In genomic region chr19:639251-640155, GRCh38 we compare ENCODE assay signal across 1 cellular context.
TF ChIP-seq lines count a peak whose summit lies in the region.

TSS of gene FGF22 (plus strand) at chr19:639879. CDS start at chr19:639926, 47 bp downstream.

TF ChIP-seq in GM12878, 131 proteins besides CTCF, POLR2A, EP300 and RAD21 (continued from another document):
- TF ChIP-seq CUX1 (IDR thresholded peaks at IDR 0.05; ENCODE audit: insufficient replicate concordance, low read depth, low read length): no peak
- TF ChIP-seq CBX5 (IDR thresholded peaks at IDR 0.05; ENCODE audit: low read depth): no peak
- no peak for TF ChIP-seq RCOR1 (conservative IDR thresholded peaks at IDR 0.05; ENCODE audit: low read depth, low read length)
- no peak for TF ChIP-seq STAT3 (IDR thresholded peaks at IDR 0.05; ENCODE audit: low read depth, low read length)
- TF ChIP-seq HDAC6 (IDR thresholded peaks at IDR 0.05; ENCODE audit: unreplicated experiment): no peak
- TF ChIP-seq MEF2B (IDR thresholded peaks at IDR 0.05; ENCODE audit: partially characterized antibody, poor library complexity, severe bottlenecking): no peak
- TF ChIP-seq KDM1A (IDR thresholded peaks at IDR 0.05; ENCODE audit: borderline replicate concordance): no peak
- TF ChIP-seq MAX (IDR thresholded peaks at IDR 0.05; ENCODE audit: low read depth, low read length): no peak
- TF ChIP-seq PAX5 (IDR thresholded peaks at IDR 0.05; ENCODE audit: borderline replicate concordance, low read depth, low read length): no peak
- no peak for TF ChIP-seq GATAD2B (conservative IDR thresholded peaks at IDR 0.05; ENCODE audit: low read depth)
- no peak for TF ChIP-seq TCF12 (IDR thresholded peaks at IDR 0.05; ENCODE audit: low read depth, low read length)
- no peak for TF ChIP-seq RELA (IDR thresholded peaks at IDR 0.05; ENCODE audit: borderline replicate concordance, partially characterized antibody)
- TF ChIP-seq SP1 (IDR thresholded peaks at IDR 0.05; ENCODE audit: low read depth, low read length): peak; percentile 68
- TF ChIP-seq SPI1 (IDR thresholded peaks at IDR 0.05; ENCODE audit: borderline replicate concordance, insufficient read depth, low read depth, low read length): no peak
- peak; percentile 19 for TF ChIP-seq BACH1 (IDR thresholded peaks at IDR 0.05; ENCODE audit: borderline replicate concordance)
- no peak for TF ChIP-seq YBX1 (IDR thresholded peaks at IDR 0.05)
- TF ChIP-seq RAD51 (IDR thresholded peaks at IDR 0.05): no peak
- TF ChIP-seq SMC3 (IDR thresholded peaks at IDR 0.05; ENCODE audit: borderline replicate concordance, low read length): no peak
- TF ChIP-seq MLLT1 (IDR thresholded peaks at IDR 0.05): no peak
- TF ChIP-seq STAT1 (conservative IDR thresholded peaks at IDR 0.05): no peak
- no peak for TF ChIP-seq MYC (IDR thresholded peaks at IDR 0.05; ENCODE audit: insufficient read depth, insufficient read length, insufficient replicate concordance, low read length, severe bottlenecking)
- no peak for TF ChIP-seq MTA3 (IDR thresholded peaks at IDR 0.05; ENCODE audit: borderline replicate concordance, low read length)
- TF ChIP-seq NFIC (IDR thresholded peaks at IDR 0.05; ENCODE audit: low read depth, low read length): no peak
- TF ChIP-seq MXI1 (IDR thresholded peaks at IDR 0.05; ENCODE audit: low read depth, low read length): peak; percentile 38; the same call in 1 of the 2 replicates
- peak; percentile 29; the same call in 1 of the 2 replicates for TF ChIP-seq LARP7 (IDR thresholded peaks at IDR 0.05)
- TF ChIP-seq CREB1 (IDR thresholded peaks at IDR 0.05; ENCODE audit: low read depth): no peak
- TF ChIP-seq BHLHE40 (IDR thresholded peaks at IDR 0.05; ENCODE audit: borderline replicate concordance in 1 of 2, low read depth in 2 of 2, low read length in 1 of 2): 0 out of 4 replicates have a peak, but pooled peaks of 1 of the 2 experiments have one; percentile 3
- peak in 1 of 2 experiments; percentile 72; a peak in 2 of 3 replicates for TF ChIP-seq EGR1 (IDR thresholded peaks at IDR 0.05; ENCODE audit: borderline replicate concordance in 1 of 2, low read depth in 2 of 2, low read length in 2 of 2)
- TF ChIP-seq RFX5 (IDR thresholded peaks at IDR 0.05; ENCODE audit: low read depth, low read length): no peak
- TF ChIP-seq HDGF (IDR thresholded peaks at IDR 0.05): peak; percentile 35; the same call in 1 of the 2 replicates
- TF ChIP-seq SREBF1 (IDR thresholded peaks at IDR 0.05; ENCODE audit: low read length): no peak
- no peak for TF ChIP-seq CHD1 (IDR thresholded peaks at IDR 0.05; ENCODE audit: low read depth, low read length)
- no peak for TF ChIP-seq ZBTB4 (CRISPR knock-in tag; IDR thresholded peaks at IDR 0.05)
- TF ChIP-seq SRF (IDR thresholded peaks at IDR 0.05; ENCODE audit: low read depth in 2 of 2, low read length in 2 of 2): no peak
- no peak for TF ChIP-seq NR2C2 (IDR thresholded peaks at IDR 0.05; ENCODE audit: borderline replicate concordance, control insufficient read depth, insufficient read length, low read depth)
- no peak for TF ChIP-seq ZNF207 (IDR thresholded peaks at IDR 0.05; ENCODE audit: borderline replicate concordance)
- TF ChIP-seq SREBF2 (IDR thresholded peaks at IDR 0.05; ENCODE audit: low read length): no peak
- 0 out of 2 replicates have a peak, but pooled peaks have one; percentile 33 for TF ChIP-seq NBN (IDR thresholded peaks at IDR 0.05)
- TF ChIP-seq, protein P1, sequence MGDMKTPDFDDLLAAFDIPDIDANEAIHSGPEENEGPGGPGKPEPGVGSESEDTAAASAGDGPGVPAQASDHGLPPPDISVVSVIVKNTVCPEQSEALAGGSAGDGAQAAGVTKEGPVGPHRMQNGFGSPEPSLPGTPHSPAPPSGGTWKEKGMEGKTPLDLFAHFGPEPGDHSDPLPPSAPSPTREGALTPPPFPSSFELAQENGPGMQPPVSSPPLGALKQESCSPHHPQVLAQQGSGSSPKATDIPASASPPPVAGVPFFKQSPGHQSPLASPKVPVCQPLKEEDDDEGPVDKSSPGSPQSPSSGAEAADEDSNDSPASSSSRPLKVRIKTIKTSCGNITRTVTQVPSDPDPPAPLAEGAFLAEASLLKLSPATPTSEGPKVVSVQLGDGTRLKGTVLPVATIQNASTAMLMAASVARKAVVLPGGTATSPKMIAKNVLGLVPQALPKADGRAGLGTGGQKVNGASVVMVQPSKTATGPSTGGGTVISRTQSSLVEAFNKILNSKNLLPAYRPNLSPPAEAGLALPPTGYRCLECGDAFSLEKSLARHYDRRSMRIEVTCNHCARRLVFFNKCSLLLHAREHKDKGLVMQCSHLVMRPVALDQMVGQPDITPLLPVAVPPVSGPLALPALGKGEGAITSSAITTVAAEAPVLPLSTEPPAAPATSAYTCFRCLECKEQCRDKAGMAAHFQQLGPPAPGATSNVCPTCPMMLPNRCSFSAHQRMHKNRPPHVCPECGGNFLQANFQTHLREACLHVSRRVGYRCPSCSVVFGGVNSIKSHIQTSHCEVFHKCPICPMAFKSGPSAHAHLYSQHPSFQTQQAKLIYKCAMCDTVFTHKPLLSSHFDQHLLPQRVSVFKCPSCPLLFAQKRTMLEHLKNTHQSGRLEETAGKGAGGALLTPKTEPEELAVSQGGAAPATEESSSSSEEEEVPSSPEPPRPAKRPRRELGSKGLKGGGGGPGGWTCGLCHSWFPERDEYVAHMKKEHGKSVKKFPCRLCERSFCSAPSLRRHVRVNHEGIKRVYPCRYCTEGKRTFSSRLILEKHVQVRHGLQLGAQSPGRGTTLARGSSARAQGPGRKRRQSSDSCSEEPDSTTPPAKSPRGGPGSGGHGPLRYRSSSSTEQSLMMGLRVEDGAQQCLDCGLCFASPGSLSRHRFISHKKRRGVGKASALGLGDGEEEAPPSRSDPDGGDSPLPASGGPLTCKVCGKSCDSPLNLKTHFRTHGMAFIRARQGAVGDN (IDR thresholded peaks at IDR 0.05): no peak
- TF ChIP-seq PAX8 (IDR thresholded peaks at IDR 0.05): no peak
- no peak for TF ChIP-seq ZZZ3 (IDR thresholded peaks at IDR 0.05; ENCODE audit: control insufficient read depth, insufficient read length, low read depth)
- no peak for TF ChIP-seq TCF7 (IDR thresholded peaks at IDR 0.05; ENCODE audit: borderline replicate concordance)
- TF ChIP-seq TBL1XR1 (IDR thresholded peaks at IDR 0.05; ENCODE audit: low read depth, low read length): no peak
- TF ChIP-seq HDAC2 (IDR thresholded peaks at IDR 0.05): no peak
